Comparison of ENCODE assay signal across 2 cellular contexts in genomic region chr4:165234766-165235165, GRCh38.
TF ChIP-seq lines count a peak whose summit lies in the region.

No MANE protein-coding gene starts in this region.

TF ChIP-seq in IMR-90, 13 proteins besides CTCF, POLR2A, EP300 and RAD21:
- no peak for TF ChIP-seq CHD1 (IDR thresholded peaks at IDR 0.05; ENCODE audit: low read depth, low read length)
- TF ChIP-seq CEBPB (IDR thresholded peaks at IDR 0.05; ENCODE audit: low read depth, low read length) = peak; percentile 85
- no peak for TF ChIP-seq MAFK (IDR thresholded peaks at IDR 0.05; ENCODE audit: low read depth, low read length)

TF ChIP-seq in K562, 482 proteins besides CTCF, POLR2A, EP300 and RAD21:
- TF ChIP-seq BRCA1 (IDR thresholded peaks at IDR 0.05) (no peak), BRCA1 (CRISPR knock-in tag; IDR thresholded peaks at IDR 0.05) (no peak), RBM17 (IDR thresholded peaks at IDR 0.05; ENCODE audit: borderline replicate concordance, low read depth, low read length) (no peak), ZBTB12 (CRISPR knock-in tag; IDR thresholded peaks at IDR 0.05) (no peak), ILK (tag; IDR thresholded peaks at IDR 0.05; ENCODE audit: borderline replicate concordance, low read depth) (no peak), CEBPB (tag; IDR thresholded peaks at IDR 0.05) (peak; percentile 88), CEBPG (CRISPR knock-in tag; IDR thresholded peaks at IDR 0.05) (no peak), CEBPG (tag; conservative IDR thresholded peaks at IDR 0.05 in 1 of 2, IDR thresholded peaks at IDR 0.05 in 1 of 2) (peak; percentile 36 to 82; a peak in 3 of 4 replicates), NR4A1 (CRISPR knock-in tag; IDR thresholded peaks at IDR 0.05) (no peak), NR4A1 (tag; IDR thresholded peaks at IDR 0.05) (no peak), PYGO2 (tag; IDR thresholded peaks at IDR 0.05) (no peak), TARDBP (IDR thresholded peaks at IDR 0.05) (no peak), ZNF507 (tag; conservative IDR thresholded peaks at IDR 0.05) (no peak), SLC30A9 (CRISPR knock-in tag; IDR thresholded peaks at IDR 0.05) (no peak), EP400 (IDR thresholded peaks at IDR 0.05) (no peak), POLR2B (IDR thresholded peaks at IDR 0.05; ENCODE audit: low read depth, partially characterized antibody) (no peak), ZNF280B (CRISPR knock-in tag; IDR thresholded peaks at IDR 0.05) (no peak), PTBP1 (IDR thresholded peaks at IDR 0.05; ENCODE audit: low read depth, low read length) (no peak), ZBTB40 (IDR thresholded peaks at IDR 0.05) (no peak), ZBTB40 (CRISPR knock-in tag; IDR thresholded peaks at IDR 0.05) (no peak)
TF ChIP-seq in K562: peak in this region for 2.
